In the genomic region with DNA sequence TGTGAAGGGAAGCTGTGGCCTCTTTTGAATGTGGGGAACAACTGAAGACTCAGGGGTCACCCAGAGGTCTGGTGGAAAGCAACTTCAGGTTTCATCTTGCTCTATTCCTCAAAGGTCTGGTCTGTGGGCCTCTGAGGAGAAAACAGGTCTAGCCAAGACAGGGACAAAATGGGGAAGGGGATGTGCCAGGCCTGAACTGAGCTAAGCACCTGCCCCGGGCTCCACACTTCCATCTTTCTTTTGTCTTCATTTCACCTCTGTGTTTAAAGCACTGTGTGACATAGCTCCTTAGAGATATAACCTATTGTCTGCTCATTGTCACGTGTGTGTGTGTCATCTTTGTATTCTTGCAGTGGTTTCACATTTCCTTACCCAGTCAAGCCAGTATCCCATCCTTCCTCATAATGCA, we compare ENCODE assay signal across 11 cellular contexts. TPM values are rescaled to one million over a fixed set of nuclear protein-coding genes. Genes with fewer than 3 reads are reported as not detected.
DNase-seq lines count a peak whose midpoint lies in the region; ATAC-seq, FAIRE-seq and TF ChIP-seq lines count a peak whose summit lies in the region.
"Had no signal": no experiment of that assay in that cellular context is flagged by ENCODE, and none has a peak within 500 bp of the region (broad histone marks: within the 10 kb centered on the region; RNA-seq: fewer than 3 reads in every experiment).

No MANE protein-coding gene starts in this region.

- H3K27ac Mint-ChIP-seq in mesothelial cell of epicardium, result peak overlapping the region; percentile 97
- no peak overlapping the region for H3K27ac Mint-ChIP-seq in neural progenitor cell

- peaks cover 0 to 28% of the 10 kb centered on the region in 2 experiments; a peak in 2 of 4 replicates for H3K79me1 ChIP-seq in IMR-90 (ENCODE audit: low read depth in 1 of 2, low read length in 2 of 2)

- H3K27me3 ChIP-seq in IMR-90 (ENCODE audit: control insufficient read depth, insufficient read depth, low read length) (no peaks in the 10 kb centered on the region), breast epithelium (no peaks in the 10 kb centered on the region), neural progenitor cell (no peaks in the 10 kb centered on the region)
- H3K27me3 ChIP-seq: cardiac muscle cell had no signal

- H3K27ac ChIP-seq in A549 (peak overlapping the region; percentile 97 to 99), IMR-90 (ENCODE audit: insufficient read depth, low read length) (peak overlapping the region; percentile 96; the same call in 1 of the 2 replicates), breast epithelium (peak overlapping the region; percentile 90), neural progenitor cell (no peak overlapping the region)

- H3F3A ChIP-seq in neural progenitor cell (ENCODE audit: low read depth), result peaks cover 10% of the 10 kb centered on the region

- H3K27me3 Mint-ChIP-seq in mesothelial cell of epicardium (ENCODE audit: low read depth) (no peaks in the 10 kb centered on the region), neural progenitor cell (ENCODE audit: insufficient read depth, low read depth) (peaks cover 11% of the 10 kb centered on the region)
- H3K27me3 Mint-ChIP-seq: CD4-positive, CD25-positive, alpha-beta regulatory T cell had no signal

- H4K91ac ChIP-seq in IMR-90 (ENCODE audit: insufficient read depth, low read depth, low read length), result peak overlapping the region; percentile 93

- peak overlapping the region; percentile 6; the same call in 2 of the 3 replicates for H2BK15ac ChIP-seq in IMR-90 (ENCODE audit: low read depth, low read length)

- H3K4ac ChIP-seq in IMR-90 (ENCODE audit: low read depth, low read length), result peak overlapping the region; percentile 98

- H3K4me2 ChIP-seq in A549, result peak overlapping the region; percentile 64; the same call in 1 of the 3 replicates
- H3K4me2 ChIP-seq in IMR-90 (ENCODE audit: low read depth, low read length), result no peak overlapping the region
- H3K4me2 ChIP-seq in neural progenitor cell, result no peak overlapping the region

- H3K36me3 ChIP-seq in IMR-90 (ENCODE audit: control insufficient read depth, insufficient read depth, low read length) (peaks cover 13% of the 10 kb centered on the region), breast epithelium (no peaks in the 10 kb centered on the region), neural progenitor cell (no peaks in the 10 kb centered on the region)
- H3K36me3 ChIP-seq: cardiac muscle cell had no signal

- no peak overlapping the region for H3K4me3 Mint-ChIP-seq in mesothelial cell of epicardium
- no peak overlapping the region for H3K4me3 Mint-ChIP-seq in neural progenitor cell
- H3K4me3 Mint-ChIP-seq: CD4-positive, CD25-positive, alpha-beta regulatory T cell had no signal

- peaks cover 9% of the 10 kb centered on the region for H3K9me1 ChIP-seq in IMR-90 (ENCODE audit: insufficient read depth, low read length)

- FAIRE-seq in A549 (lab: Jason Lieb, UNC), result no peak

- H3K23ac ChIP-seq in IMR-90 (ENCODE audit: low read depth, low read length), result peak overlapping the region; percentile 93; the same call in 1 of the 2 replicates

- H2BK120ac ChIP-seq in IMR-90 (ENCODE audit: low read depth, low read length), result peak overlapping the region; percentile 98

- no peaks in the 10 kb centered on the region; the same call in 2 of the 3 replicates for H3K9me3 ChIP-seq in A549
- H3K9me3 ChIP-seq in IMR-90 (ENCODE audit: control insufficient read depth, insufficient read depth, low read length), result no peaks in the 10 kb centered on the region
- no peaks in the 10 kb centered on the region for H3K9me3 ChIP-seq in breast epithelium
- no peaks in the 10 kb centered on the region for H3K9me3 ChIP-seq in neural progenitor cell (ENCODE audit: low read depth)

- TF ChIP-seq RAD21 in A549 (conservative IDR thresholded peaks at IDR 0.05 in 1 of 2, IDR thresholded peaks at IDR 0.05 in 1 of 2) (no peak), IMR-90 (IDR thresholded peaks at IDR 0.05; ENCODE audit: low read length) (no peak)

- H2BK20ac ChIP-seq in IMR-90 (ENCODE audit: low read depth, low read length), result peak overlapping the region; percentile 100

- no peaks in the 10 kb centered on the region for H4K20me1 ChIP-seq in IMR-90 (ENCODE audit: insufficient read depth, low read length)
- H4K20me1 ChIP-seq in neural progenitor cell (ENCODE audit: low read depth), result no peaks in the 10 kb centered on the region

- peak overlapping the region; percentile 97 for H3K14ac ChIP-seq in IMR-90 (replicated peaks; ENCODE audit: low read depth, low read length)

- intact Hi-C loops in IMR-90 (cut with micrococcal nuclease) (no loop called here), breast epithelium (cut with DNase I; ENCODE audit: low total_unique reads) (no loop called here)

- H2AFZ ChIP-seq in IMR-90 (replicated peaks; ENCODE audit: low read length, poor library complexity), result no peak overlapping the region
- H2AFZ ChIP-seq in neural progenitor cell (replicated peaks), result no peak overlapping the region

- H3K4me1 Mint-ChIP-seq in mesothelial cell of epicardium, result peaks cover 43% of the 10 kb centered on the region
- H3K4me1 Mint-ChIP-seq in neural progenitor cell, result peaks cover 51% of the 10 kb centered on the region
- H3K4me1 Mint-ChIP-seq: CD4-positive, CD25-positive, alpha-beta regulatory T cell had no signal

- H3K9me3 Mint-ChIP-seq in mesothelial cell of epicardium, result peaks cover 3% of the 10 kb centered on the region
- no peaks in the 10 kb centered on the region for H3K9me3 Mint-ChIP-seq in neural progenitor cell
- H3K9me3 Mint-ChIP-seq: CD4-positive, CD25-positive, alpha-beta regulatory T cell had no signal

- peaks cover 45% of the 10 kb centered on the region for H3K4me1 ChIP-seq in A549
- peaks cover 10% of the 10 kb centered on the region for H3K4me1 ChIP-seq in IMR-90 (ENCODE audit: control insufficient read depth, insufficient read depth, low read length)
- H3K4me1 ChIP-seq in breast epithelium, result no peaks in the 10 kb centered on the region
- H3K4me1 ChIP-seq in neural progenitor cell, result peaks cover 18% of the 10 kb centered on the region

- TF ChIP-seq EP300 in A549 (IDR thresholded peaks at IDR 0.05), result no peak

- no peak for TF ChIP-seq CTCF in A549 (IDR thresholded peaks at IDR 0.05)
- no peak for TF ChIP-seq CTCF in IMR-90 (conservative IDR thresholded peaks at IDR 0.05; ENCODE audit: low read depth, low read length)
- TF ChIP-seq CTCF in breast epithelium (IDR thresholded peaks at IDR 0.05), result no peak
- no peak for TF ChIP-seq CTCF in mesothelial cell of epicardium (IDR thresholded peaks at IDR 0.05; ENCODE audit: unreplicated experiment)
- TF ChIP-seq CTCF in GM13976 (IDR thresholded peaks at IDR 0.05; ENCODE audit: borderline replicate concordance, control extremely low read depth, extremely low read depth, insufficient read depth, missing control alignments), result no peak
- no peak for TF ChIP-seq CTCF in neural progenitor cell (IDR thresholded peaks at IDR 0.05)

- dilution Hi-C loops in IMR-90 (cut with HindIII; ENCODE audit: low sequenced_read_pairs, unreplicated experiment), result no loop called here

- peak overlapping the region; percentile 95 for H3K18ac ChIP-seq in IMR-90 (ENCODE audit: low read depth, low read length)

- peak overlapping the region; percentile 99 for H2AK5ac ChIP-seq in IMR-90 (ENCODE audit: low read depth, low read length)

- in situ Hi-C loops in IMR-90 (cut with MboI; ENCODE audit: low sequenced_read_pairs), result no loop called here
- in situ Hi-C loops in GM13976 (cut with MboI; ENCODE audit: low sequenced_read_pairs, unreplicated experiment), result no loop called here

- DNase-seq in A549 (ENCODE audit: low read depth in 1 of 2, low spot score in 1 of 2), result no peak
- DNase-seq in IMR-90, result no peak
- no peak for DNase-seq in breast epithelium (ENCODE audit: low spot score in 2 of 2)
- no peak for DNase-seq in mesothelial cell of epicardium (ENCODE audit: low spot score in 2 of 2, unreplicated experiment in 2 of 2)
- no peak for DNase-seq in GM13976 (ENCODE audit: low spot score)
- no peak for DNase-seq in neural progenitor cell (ENCODE audit: low spot score)
- DNase-seq in NCI-H2171 treated with DMSO at 0.1 percent for 48 hours (lab: John Stamatoyannopoulos, UW), result no peak
- DNase-seq: CD4-positive, CD25-positive, alpha-beta regulatory T cell had no signal

- peak overlapping the region; percentile 38 for H2AK9ac ChIP-seq in IMR-90 (replicated peaks; ENCODE audit: low read depth, low read length, poor library complexity)

- no peak overlapping the region for H3K9ac ChIP-seq in IMR-90 (ENCODE audit: low read depth, low read length)
- H3K9ac ChIP-seq in neural progenitor cell, result no peak overlapping the region

- POLR2A ChIA-PET in A549 (lab: Yijun Ruan, JAX), result interaction anchor here (1.0 to 4.0 kb wide), 2 partner anchors 16 to 21 kb away, joined by 3 to 36 read pairs; partner anchors contain the start of gene GDF15
- POLR2A ChIA-PET in IMR-90 (lab: Charles Lee; ENCODE audit: unreplicated experiment), result no interaction called here

- peak overlapping the region; percentile 99 for H2BK5ac ChIP-seq in IMR-90 (ENCODE audit: low read depth, low read length, poor library complexity, severe bottlenecking)

- ATAC-seq in A549 (no peak), IMR-90 (ENCODE audit: low read depth) (no peak), GM19395 (IDR thresholded peaks at IDR 0.05; ENCODE audit: unreplicated experiment) (no peak)

- H4K8ac ChIP-seq in IMR-90 (ENCODE audit: low read depth in 2 of 2, low read length in 2 of 2), result peak overlapping the region; percentile 97 to 100; a peak in 3 of 4 replicates

- CTCF ChIA-PET in A549 (lab: Yijun Ruan, JAX), result interaction anchor here (0.5 to 8.1 kb wide), 4 partner anchors 17 to 44 kb away, joined by 3 to 66 read pairs (median 8); no protein-coding TSS in a partner anchor
- CTCF ChIA-PET in IMR-90 (lab: Yijun Ruan, JAX), result interaction anchor here (1.1 kb wide), 1 partner anchor 14 kb away, joined by 3 read pairs; no protein-coding TSS in a partner anchor

- H3K36me3 Mint-ChIP-seq in mesothelial cell of epicardium (peaks cover 9% of the 10 kb centered on the region), neural progenitor cell (peaks cover 3% of the 10 kb centered on the region)

- H3K56ac ChIP-seq in IMR-90 (ENCODE audit: extremely low read depth, insufficient read depth, low read length), result no peak overlapping the region

- 96% methylated on average over 2 of the region's 2 CpGs for WGBS in A549 (ENCODE audit: missing lambda C conversion rate)
- no CpG with 5 or more reads among the region's 2 CpGs for WGBS in IMR-90 (ENCODE audit: extremely low coverage in 2 of 2, insufficient read length in 1 of 2), 2 experiments

- no TSS peak for BruUV-seq in IMR-90 (replicated peaks; lab: Mats Ljungman, UMichigan)

- TF ChIP-seq POLR2A in A549 (IDR thresholded peaks at IDR 0.05; ENCODE audit: low read length) (no peak), IMR-90 (IDR thresholded peaks at IDR 0.05; ENCODE audit: low read depth, low read length) (no peak), breast epithelium (IDR thresholded peaks at IDR 0.05) (no peak)

- H3K4me3 ChIP-seq in A549, result no peak overlapping the region
- no peak overlapping the region for H3K4me3 ChIP-seq in IMR-90 (ENCODE audit: insufficient read depth, low read depth, low read length)
- H3K4me3 ChIP-seq in breast epithelium, result no peak overlapping the region
- no peak overlapping the region for H3K4me3 ChIP-seq in neural progenitor cell
- H3K4me3 ChIP-seq: cardiac muscle cell had no signal

- no peaks in the 10 kb centered on the region for H3K79me2 ChIP-seq in neural progenitor cell (ENCODE audit: low read depth)

- peak overlapping the region; percentile 62 for H4K5ac ChIP-seq in IMR-90 (ENCODE audit: low read depth, low read length)

RNA-seq across cellular contexts. Expression of gene GDF15, which starts 19.9 kb away (rescaled TPM):
- polyA plus RNA-seq in A549 (2011; rRNA removed), result 67.8 and 78.5 TPM in 2 replicates
- 120 and 188 TPM in 2 replicates for polyA plus RNA-seq in A549 (2012; cell fraction: cytosol; rRNA removed)
- polyA plus RNA-seq in A549 (2012; cell fraction: nucleus; rRNA removed), result 132 and 182 TPM in 2 replicates
- polyA plus RNA-seq in A549 (2017; fragmentation: RNase III; extraction: RNeasy Plus Mini Kit Qiagen cat#74134 plus additional on column Dnase treatment), result 53.4 to 58.4 TPM (median 56.9 TPM) in 3 replicates
- 33.4 and 59.6 TPM in 2 replicates for polyA minus RNA-seq in A549 (2011; rRNA and poly(A)+ RNA removed)
- total RNA-seq in IMR-90 (2012; rRNA removed), result 5.6 and 10.3 TPM in 2 replicates
- 43.5 and 49.8 TPM in 2 replicates for polyA plus RNA-seq in IMR-90 (2012; rRNA removed)
- 84.3 and 176 TPM in 2 replicates for polyA plus RNA-seq in IMR-90 (2012; cell fraction: cytosol; rRNA removed)
- polyA plus RNA-seq in IMR-90 (2012; cell fraction: nucleus; rRNA removed; ENCODE audit: low replicate concordance), result 56.9 and 109 TPM in 2 replicates
- 10 to 100 TPM in 1 of 3 donors, 1 to 10 TPM in 2; 2.7 to 60.3 (median 9.2) TPM for total RNA-seq in breast epithelium
- total RNA-seq in mesothelial cell of epicardium, result 3.2 to 4.7 TPM (median 3.9 TPM) in 3 replicates
- total RNA-seq in neural progenitor cell (ENCODE audit: low replicate concordance), result 0.19 and 2.5 TPM in 2 replicates
- total RNA-seq: CD4-positive, CD25-positive, alpha-beta regulatory T cell had no signal
- polyA plus RNA-seq: CD4-positive, CD25-positive, alpha-beta regulatory T cell had no signal

RNA-seq across cellular contexts. Expression of gene PGPEP1, which starts 25.6 kb away (rescaled TPM):
- polyA plus RNA-seq in A549 (2011; rRNA removed) (7.1 and 8.6 TPM in 2 replicates), A549 (2017; fragmentation: RNase III; extraction: RNeasy Plus Mini Kit Qiagen cat#74134 plus additional on column Dnase treatment) (4.5 to 5.9 TPM (median 5.3 TPM) in 3 replicates), IMR-90 (2012; rRNA removed) (11.8 and 13.3 TPM in 2 replicates)
- 2.4 and 3.9 TPM in 2 replicates for polyA plus RNA-seq in A549 (2012; cell fraction: cytosol; rRNA removed)
- polyA plus RNA-seq in A549 (2012; cell fraction: nucleus; rRNA removed), result 2.9 and 3.5 TPM in 2 replicates
- 23.2 and 30.1 TPM in 2 replicates for polyA minus RNA-seq in A549 (2011; rRNA and poly(A)+ RNA removed)
- total RNA-seq in IMR-90 (2012; rRNA removed) (11.1 and 14.3 TPM in 2 replicates), breast epithelium (10 to 100 TPM; 22.5 to 29.2 (median 25.9) TPM), mesothelial cell of epicardium (22.6 to 24.3 TPM (median 23.2 TPM) in 3 replicates), neural progenitor cell (ENCODE audit: low replicate concordance) (2.1 and 5.7 TPM in 2 replicates)
- 3.8 and 13.8 TPM in 2 replicates for polyA plus RNA-seq in IMR-90 (2012; cell fraction: cytosol; rRNA removed)
- polyA plus RNA-seq in IMR-90 (2012; cell fraction: nucleus; rRNA removed; ENCODE audit: low replicate concordance), result 32.7 and 36.9 TPM in 2 replicates

RNA-seq across cellular contexts. Expression of gene LRRC25, which starts 31.4 kb away (rescaled TPM):
- polyA plus RNA-seq in A549 (2011; rRNA removed), result not detected in 2 replicates
- polyA plus RNA-seq in A549 (2012; cell fraction: cytosol; rRNA removed), result not detected in 2 replicates
- polyA plus RNA-seq in A549 (2012; cell fraction: nucleus; rRNA removed), result not detected in 2 replicates
- polyA plus RNA-seq in A549 (2017; fragmentation: RNase III; extraction: RNeasy Plus Mini Kit Qiagen cat#74134 plus additional on column Dnase treatment), result not detected in 3 replicates
- not detected in 2 replicates for polyA minus RNA-seq in A549 (2011; rRNA and poly(A)+ RNA removed)
- total RNA-seq in IMR-90 (2012; rRNA removed), result not detected in 2 replicates
- polyA plus RNA-seq in IMR-90 (2012; rRNA removed), result 0.03 TPM in 1 of 2 replicates, not detected in the other
- 0.08 and 0.09 TPM in 2 replicates for polyA plus RNA-seq in IMR-90 (2012; cell fraction: cytosol; rRNA removed)
- polyA plus RNA-seq in IMR-90 (2012; cell fraction: nucleus; rRNA removed; ENCODE audit: low replicate concordance), result 0.08 TPM in 1 of 2 replicates, not detected in the other
- 10 to 100 TPM in 1 of 3 donors, 1 to 10 TPM in 2; 3.9 to 27.2 (median 7.2) TPM for total RNA-seq in breast epithelium
- 0.18 to 0.29 TPM in 2 of 3 replicates, not detected in the other for total RNA-seq in mesothelial cell of epicardium
- total RNA-seq in neural progenitor cell (ENCODE audit: low replicate concordance), result 0.03 TPM in 1 of 2 replicates, not detected in the other
- total RNA-seq: cardiac muscle cell; CD4-positive, CD25-positive, alpha-beta regulatory T cell; glomerular endothelial cell had no signal
- polyA plus RNA-seq: cardiac muscle cell had no signal

RNA-seq across cellular contexts. Expression of gene LSM4, which starts 43.2 kb away (rescaled TPM):
- polyA plus RNA-seq in A549 (2011; rRNA removed) (106 and 154 TPM in 2 replicates), A549 (2017; fragmentation: RNase III; extraction: RNeasy Plus Mini Kit Qiagen cat#74134 plus additional on column Dnase treatment) (169 to 180 TPM (median 171 TPM) in 3 replicates), IMR-90 (2012; rRNA removed) (118 and 157 TPM in 2 replicates)
- polyA plus RNA-seq in A549 (2012; cell fraction: cytosol; rRNA removed), result 311 and 362 TPM in 2 replicates
- polyA plus RNA-seq in A549 (2012; cell fraction: nucleus; rRNA removed), result 158 and 166 TPM in 2 replicates
- polyA minus RNA-seq in A549 (2011; rRNA and poly(A)+ RNA removed), result 51.2 and 54.0 TPM in 2 replicates
- total RNA-seq in IMR-90 (2012; rRNA removed) (44.8 and 88.0 TPM in 2 replicates), breast epithelium (100 to 1,000 TPM in 2 of 3 donors, 10 to 100 TPM in 1; 83.0 to 122 (median 120) TPM), mesothelial cell of epicardium (112 to 119 TPM (median 114 TPM) in 3 replicates), neural progenitor cell (ENCODE audit: low replicate concordance) (440 and 768 TPM in 2 replicates)
- polyA plus RNA-seq in IMR-90 (2012; cell fraction: cytosol; rRNA removed), result 210 and 274 TPM in 2 replicates
- polyA plus RNA-seq in IMR-90 (2012; cell fraction: nucleus; rRNA removed; ENCODE audit: low replicate concordance), result 65.4 and 112 TPM in 2 replicates

RNA-seq across cellular contexts. Expression of gene SSBP4, which starts 53.2 kb away (rescaled TPM):
- 5.4 and 6.9 TPM in 2 replicates for polyA plus RNA-seq in A549 (2011; rRNA removed)
- polyA plus RNA-seq in A549 (2012; cell fraction: cytosol; rRNA removed), result 28.5 and 47.8 TPM in 2 replicates
- polyA plus RNA-seq in A549 (2012; cell fraction: nucleus; rRNA removed), result 69.4 and 124 TPM in 2 replicates
- polyA plus RNA-seq in A549 (2017; fragmentation: RNase III; extraction: RNeasy Plus Mini Kit Qiagen cat#74134 plus additional on column Dnase treatment), result 37.8 to 43.2 TPM (median 41.5 TPM) in 3 replicates
- polyA minus RNA-seq in A549 (2011; rRNA and poly(A)+ RNA removed), result 5.0 and 10.7 TPM in 2 replicates
- total RNA-seq in IMR-90 (2012; rRNA removed), result 13.3 and 14.9 TPM in 2 replicates
- 39.7 and 48.1 TPM in 2 replicates for polyA plus RNA-seq in IMR-90 (2012; rRNA removed)
- polyA plus RNA-seq in IMR-90 (2012; cell fraction: cytosol; rRNA removed), result 36.0 and 75.3 TPM in 2 replicates
- polyA plus RNA-seq in IMR-90 (2012; cell fraction: nucleus; rRNA removed; ENCODE audit: low replicate concordance), result 110 and 323 TPM in 2 replicates
- total RNA-seq in breast epithelium, result 10 to 100 TPM; 29.4 to 71.8 (median 46.7) TPM
- total RNA-seq in mesothelial cell of epicardium, result 120 to 123 TPM (median 121 TPM) in 3 replicates
- total RNA-seq in neural progenitor cell (ENCODE audit: low replicate concordance), result 21.1 and 50.5 TPM in 2 replicates
